ENCODE assay signal across 15 cellular contexts in the genomic region with DNA sequence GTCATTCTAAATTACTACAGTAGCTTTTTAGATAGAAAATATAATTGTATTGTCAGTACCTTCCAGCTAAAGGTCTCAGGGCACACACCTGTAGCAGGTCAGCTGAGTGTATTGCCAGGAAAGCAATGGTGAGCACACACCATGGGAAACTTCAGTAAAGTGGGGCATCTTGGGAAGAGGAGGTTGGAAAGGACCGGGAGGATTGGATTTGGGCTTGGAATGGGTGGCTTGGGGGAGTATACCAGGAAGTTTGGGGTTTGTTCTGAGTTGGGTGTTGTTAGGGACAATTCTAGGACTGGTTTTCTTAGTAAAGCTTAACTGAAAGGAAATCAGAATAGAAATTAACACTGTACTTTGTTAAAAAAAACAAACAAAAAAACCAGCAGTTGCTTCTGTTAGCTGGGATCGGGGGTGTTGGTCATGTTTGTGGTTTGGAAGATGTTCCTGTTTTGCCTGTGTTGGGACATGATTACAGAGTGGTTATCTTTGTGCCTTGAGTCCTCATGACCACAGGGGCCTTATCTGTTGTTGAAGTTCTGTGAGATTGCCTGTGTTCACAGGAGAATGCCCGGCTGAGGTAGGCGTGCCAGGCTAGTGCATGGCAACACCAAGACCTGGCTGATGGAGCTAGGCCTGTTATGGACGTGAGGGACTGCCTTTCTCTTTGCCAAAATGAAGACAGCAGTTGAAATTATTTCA. TPM values are rescaled to one million over a fixed set of nuclear protein-coding genes. Genes with fewer than 3 reads are reported as not detected.
A peak's percentile ranks its signal among the peaks of the same experiment; 100 is the strongest.
DNase-seq lines count a peak whose midpoint lies in the region; ATAC-seq and TF ChIP-seq lines count a peak whose summit lies in the region.
"Had no signal": no experiment of that assay in that cellular context is flagged by ENCODE, and none has a peak within 500 bp of the region (broad histone marks: within the 10 kb centered on the region; RNA-seq: fewer than 3 reads in every experiment).

No MANE protein-coding gene starts in this region.

- H3K79me1 ChIP-seq in mesendoderm (ENCODE audit: low read length) = no peaks in the 10 kb centered on the region

- H3K4ac ChIP-seq in mesendoderm (ENCODE audit: low read depth, low read length) = no peak overlapping the region

- peaks cover 11% of the 10 kb centered on the region; the same call in 1 of the 2 replicates for H3K36me3 ChIP-seq in DND-41 (ENCODE audit: insufficient read depth, low read length)
- H3K36me3 ChIP-seq in Loucy (ENCODE audit: insufficient read depth, low read length) = no peaks in the 10 kb centered on the region
- H3K36me3 ChIP-seq in mesendoderm (ENCODE audit: control insufficient read depth, insufficient read depth, low read length) = no peaks in the 10 kb centered on the region

- H3K18ac ChIP-seq in mesendoderm (ENCODE audit: low read length) = no peak overlapping the region

- H3K4me3 ChIP-seq in DND-41 (ENCODE audit: low read depth in 1 of 2, low read length in 2 of 2) (no peak overlapping the region), Loucy (ENCODE audit: low read length, poor library complexity, severe bottlenecking) (peak overlapping the region; percentile 39), mesendoderm (ENCODE audit: low read length) (no peak overlapping the region)
- H3K4me3 ChIP-seq: adrenal gland had no signal

- no peak overlapping the region for H2BK5ac ChIP-seq in mesendoderm (ENCODE audit: low read length)

- no peak overlapping the region for H2BK120ac ChIP-seq in mesendoderm (ENCODE audit: low read depth, low read length)

- H3K4me1 ChIP-seq in DND-41 (ENCODE audit: insufficient read depth, low read length) (peaks cover 7% of the 10 kb centered on the region; the same call in 1 of the 2 replicates), Loucy (ENCODE audit: insufficient read depth, low read length, poor library complexity, severe bottlenecking) (peaks cover 30% of the 10 kb centered on the region), mesendoderm (ENCODE audit: control insufficient read depth, low read depth, low read length) (peaks cover 2% of the 10 kb centered on the region)
- H3K4me1 ChIP-seq: adrenal gland had no signal

- H3K9me3 ChIP-seq in DND-41 (ENCODE audit: insufficient read depth, low read length, severe bottlenecking) = no peaks in the 10 kb centered on the region
- H3K9me3 ChIP-seq in Loucy (ENCODE audit: insufficient read depth, low read depth, low read length) = no peaks in the 10 kb centered on the region
- H3K9me3 ChIP-seq: adrenal gland, SK-N-SH had no signal

- no peak overlapping the region for H4K8ac ChIP-seq in mesendoderm (ENCODE audit: low read depth, low read length)

- H3K27me3 ChIP-seq in DND-41 (ENCODE audit: insufficient read depth, low read length, poor library complexity) (no peaks in the 10 kb centered on the region), Loucy (ENCODE audit: insufficient read depth, low read length, poor library complexity, severe bottlenecking) (no peaks in the 10 kb centered on the region), mesendoderm (ENCODE audit: insufficient read depth, low read length, poor library complexity) (no peaks in the 10 kb centered on the region)
- H3K27me3 ChIP-seq: adrenal gland had no signal

- H3K9ac ChIP-seq in DND-41 (ENCODE audit: low read depth, low read length) (no peak overlapping the region), Loucy (ENCODE audit: low read depth, low read length, poor library complexity, severe bottlenecking) (peak overlapping the region; percentile 54), mesendoderm (ENCODE audit: low read length) (no peak overlapping the region)
- H3K9ac ChIP-seq: SK-N-SH had no signal

- H3K27ac Mint-ChIP-seq in stimulated activated effector memory CD8-positive, alpha-beta T cell treated with anti-CD3 and anti-CD28 coated beads, Interleukin-12 subunit alpha, Interleukin-12 subunit beta, amount 100 ng/mL, for 72 hours = no peak overlapping the region
- H3K27ac Mint-ChIP-seq: nephron had no signal

- no peak overlapping the region for H3K56ac ChIP-seq in mesendoderm (ENCODE audit: low read length)

- H3K4me2 ChIP-seq in DND-41 (ENCODE audit: insufficient read depth, low read length) (no peak overlapping the region), Loucy (ENCODE audit: low read depth, low read length, poor library complexity, severe bottlenecking) (peak overlapping the region; percentile 61), mesendoderm (ENCODE audit: low read length) (no peak overlapping the region)
- H3K4me2 ChIP-seq: SK-N-SH had no signal

- peaks cover 4% of the 10 kb centered on the region; the same call in 1 of the 2 replicates for H3F3A ChIP-seq in Loucy (ENCODE audit: low read depth)

- H3K9me2 ChIP-seq in Loucy (replicated peaks; ENCODE audit: low read depth, low read length) = no peaks in the 10 kb centered on the region
- H3K9me2 ChIP-seq: SK-N-SH had no signal

- H3K79me2 ChIP-seq in DND-41 (ENCODE audit: insufficient read depth, low read length) = no peaks in the 10 kb centered on the region
- no peaks in the 10 kb centered on the region for H3K79me2 ChIP-seq in Loucy (ENCODE audit: insufficient read depth, low read length)
- no peaks in the 10 kb centered on the region for H3K79me2 ChIP-seq in mesendoderm (ENCODE audit: control insufficient read depth, insufficient read depth, low read length)

- H3K27ac ChIP-seq in DND-41 (ENCODE audit: low read length) = peak overlapping the region; percentile 35; the same call in 1 of the 2 replicates
- H3K27ac ChIP-seq in mesendoderm (ENCODE audit: low read depth, low read length) = no peak overlapping the region
- H3K27ac ChIP-seq: adrenal gland had no signal

- H2AFZ ChIP-seq in DND-41 (ENCODE audit: low read depth, low read length) (no peak overlapping the region), Loucy (ENCODE audit: low read length) (peak overlapping the region; percentile 52; the same call in 1 of the 2 replicates)

- no peak overlapping the region for H2AK5ac ChIP-seq in mesendoderm (ENCODE audit: low read length)

- no peaks in the 10 kb centered on the region for H4K20me1 ChIP-seq in DND-41 (ENCODE audit: insufficient read depth, low read length)
- H4K20me1 ChIP-seq in Loucy (ENCODE audit: insufficient read depth, low read length, poor library complexity, severe bottlenecking) = no peaks in the 10 kb centered on the region

- DNase-seq in DND-41 (no peak), amniotic epithelial cell (ENCODE audit: low read depth) (peak; percentile 83), mesendoderm (peak; percentile 10), NCI-H748 (lab: John Stamatoyannopoulos, UW; ENCODE audit: unreplicated experiment) (no peak), LoVo (ENCODE audit: low spot score) (no peak)
- no peak for DNase-seq in stimulated activated effector memory CD8-positive, alpha-beta T cell treated with anti-CD3 and anti-CD28 coated beads, Interleukin-12 subunit alpha, Interleukin-12 subunit beta, amount 100 ng/mL, for 72 hours (ENCODE audit: low spot score in 2 of 2)
- DNase-seq: activated CD4-positive, alpha-beta T cell treated with anti-CD3 and anti-CD28 coated beads, Interleukin-2, amount 50 U/mL, for 4 hours; adrenal gland; Calu3; NCI-H748 treated with DMSO at 0.1 percent for 48 hours; SK-N-SH; stimulated activated CD8-positive, alpha-beta memory T cell treated with anti-CD3 and anti-CD28 coated beads, Interleukin-4, amount 100 ng/mL, for 48 hours had no signal

- no CpG with 5 or more reads among the region's 5 CpGs for WGBS in mesendoderm (ENCODE audit: extremely low coverage, insufficient coverage, low lambda C conversion rate)

- H3K4me3 Mint-ChIP-seq in stimulated activated effector memory CD8-positive, alpha-beta T cell treated with anti-CD3 and anti-CD28 coated beads, Interleukin-12 subunit alpha, Interleukin-12 subunit beta, amount 100 ng/mL, for 72 hours = no peak overlapping the region
- H3K4me3 Mint-ChIP-seq: nephron had no signal

- peaks cover 18% of the 10 kb centered on the region for H3K36me3 Mint-ChIP-seq in stimulated activated effector memory CD8-positive, alpha-beta T cell treated with anti-CD3 and anti-CD28 coated beads, Interleukin-12 subunit alpha, Interleukin-12 subunit beta, amount 100 ng/mL, for 72 hours

- H3K4me1 Mint-ChIP-seq in stimulated activated effector memory CD8-positive, alpha-beta T cell treated with anti-CD3 and anti-CD28 coated beads, Interleukin-12 subunit alpha, Interleukin-12 subunit beta, amount 100 ng/mL, for 72 hours = peaks cover 8% of the 10 kb centered on the region
- H3K4me1 Mint-ChIP-seq: nephron had no signal

- TF ChIP-seq CTCF in DND-41 (IDR thresholded peaks at IDR 0.05; ENCODE audit: borderline replicate concordance, extremely low read depth, low read length, poor library complexity, severe bottlenecking) (no peak), Loucy (conservative IDR thresholded peaks at IDR 0.05; ENCODE audit: low read length) (no peak)

- H2BK15ac ChIP-seq in mesendoderm (replicated peaks; ENCODE audit: low read depth) = no peak overlapping the region

- no peak overlapping the region for H3K23ac ChIP-seq in mesendoderm (ENCODE audit: low read length)

- no peaks in the 10 kb centered on the region for H3K9me3 Mint-ChIP-seq in stimulated activated effector memory CD8-positive, alpha-beta T cell treated with anti-CD3 and anti-CD28 coated beads, Interleukin-12 subunit alpha, Interleukin-12 subunit beta, amount 100 ng/mL, for 72 hours
- H3K9me3 Mint-ChIP-seq: nephron had no signal

- ATAC-seq in DND-41 (ENCODE audit: insufficient read depth, low read depth) = peak; percentile 47; the same call in 2 of the 3 replicates
- no peak for ATAC-seq in GM21515 (IDR thresholded peaks at IDR 0.05; ENCODE audit: unreplicated experiment)
- ATAC-seq in stimulated activated effector memory CD8-positive, alpha-beta T cell treated with anti-CD3 and anti-CD28 coated beads, Interleukin-12 subunit alpha, Interleukin-12 subunit beta, amount 100 ng/mL, for 72 hours = no peak

- no peak overlapping the region for H4K5ac ChIP-seq in mesendoderm (ENCODE audit: low read length)

RNA-seq across cellular contexts. Expression of gene PRIMPOL, which starts 35.1 kb away (rescaled TPM):
- 3.7 TPM for polyA plus RNA-seq in mesendoderm (2013, experiment 1 of 2)
- 3.7 TPM for polyA plus RNA-seq in mesendoderm (2013, experiment 2 of 2)

RNA-seq across cellular contexts. Expression of gene CASP3, which starts 35.4 kb away (rescaled TPM):
- polyA plus RNA-seq in mesendoderm (2013, experiment 1 of 2) = 130 TPM
- 135 TPM for polyA plus RNA-seq in mesendoderm (2013, experiment 2 of 2)

RNA-seq across cellular contexts. Expression of gene CENPU, which starts 49.3 kb away (rescaled TPM):
- polyA plus RNA-seq in mesendoderm (2013, experiment 1 of 2) = 103 TPM
- polyA plus RNA-seq in mesendoderm (2013, experiment 2 of 2) = 103 TPM

Comparison
In these comparisons a context has a peak if more than half of its experiments do, and no peak if none do; other contexts are left out.
1. DNase-seq: peak in amniotic epithelial cell (single experiment) and mesendoderm (single experiment); none in DND-41 (single experiment), NCI-H748 (single experiment), LoVo (single experiment) and stimulated activated effector memory CD8-positive, alpha-beta T cell treated with anti-CD3 and anti-CD28 coated beads, Interleukin-12 subunit alpha, Interleukin-12 subunit beta, amount 100 ng/mL, for 72 hours (0 of 2).